In genomic region chr4:108007984-108008383, GRCh38 we compare ENCODE assay signal across 17 cellular contexts. TPM values are rescaled to one million over a fixed set of nuclear protein-coding genes. Genes with fewer than 3 reads are reported as not detected.
A peak's percentile ranks its signal among the peaks of the same experiment; 100 is the strongest.
DNase-seq lines count a peak whose midpoint lies in the region; ATAC-seq and TF ChIP-seq lines count a peak whose summit lies in the region.
"Had no signal": no experiment of that assay in that cellular context is flagged by ENCODE, and none has a peak within 500 bp of the region (broad histone marks: within the 10 kb centered on the region; RNA-seq: fewer than 3 reads in every experiment).

No MANE protein-coding gene starts in this region.

- H2BK15ac ChIP-seq in IMR-90 (ENCODE audit: low read depth, low read length) = no peak overlapping the region

- no peak overlapping the region for H3K9ac ChIP-seq in IMR-90 (ENCODE audit: low read depth, low read length)
- H3K9ac ChIP-seq in skeletal muscle tissue (ENCODE audit: low read depth in 1 of 3, low read length in 3 of 3) = no peak overlapping the region
- no peak overlapping the region for H3K9ac ChIP-seq in neural progenitor cell

- TF ChIP-seq POLR2A in IMR-90 (IDR thresholded peaks at IDR 0.05; ENCODE audit: low read depth, low read length) (no peak), adrenal gland (IDR thresholded peaks at IDR 0.05) (no peak), right lobe of liver (IDR thresholded peaks at IDR 0.05) (no peak)

- no peaks in the 10 kb centered on the region for H3K79me1 ChIP-seq in IMR-90 (ENCODE audit: low read depth in 1 of 2, low read length in 2 of 2)

- CTCF ChIA-PET in IMR-90 (lab: Yijun Ruan, JAX) = no interaction called here

- no peak overlapping the region for H3K27ac Mint-ChIP-seq in neural progenitor cell
- H3K27ac Mint-ChIP-seq: CD4-positive, CD25-positive, alpha-beta regulatory T cell; CD8-positive, alpha-beta memory T cell; GM23338 had no signal

- peaks cover 6% of the 10 kb centered on the region for H3K9me3 Mint-ChIP-seq in neural progenitor cell
- H3K9me3 Mint-ChIP-seq: CD4-positive, CD25-positive, alpha-beta regulatory T cell; CD8-positive, alpha-beta memory T cell had no signal

- H3K27me3 ChIP-seq in IMR-90 (ENCODE audit: control insufficient read depth, insufficient read depth, low read length) (no peaks in the 10 kb centered on the region), adrenal gland (no peaks in the 10 kb centered on the region), right lobe of liver (no peaks in the 10 kb centered on the region), skeletal muscle tissue (ENCODE audit: control insufficient read depth in 3 of 3, insufficient read depth in 3 of 3, low read length in 3 of 3) (no peaks in the 10 kb centered on the region), neural progenitor cell (no peaks in the 10 kb centered on the region)
- H3K27me3 ChIP-seq: BE2C had no signal

- no peak for TF ChIP-seq RAD21 in IMR-90 (IDR thresholded peaks at IDR 0.05; ENCODE audit: low read length)

- H4K5ac ChIP-seq in IMR-90 (ENCODE audit: low read depth, low read length) = no peak overlapping the region

- no peaks in the 10 kb centered on the region for H3K36me3 ChIP-seq in IMR-90 (ENCODE audit: control insufficient read depth, insufficient read depth, low read length)
- no peaks in the 10 kb centered on the region for H3K36me3 ChIP-seq in adrenal gland (replicated peaks in 1 of 2)
- peaks cover 0 to 13% (median 0%) of the 10 kb centered on the region in 4 donors for H3K36me3 ChIP-seq in right lobe of liver
- H3K36me3 ChIP-seq in skeletal muscle tissue (ENCODE audit: control insufficient read depth in 3 of 3, insufficient read depth in 3 of 3, low read length in 3 of 3) = peaks cover 2 to 9% (median 8%) of the 10 kb centered on the region in 3 donors
- H3K36me3 ChIP-seq in neural progenitor cell = peaks cover 9% of the 10 kb centered on the region

- ATAC-seq in IMR-90 (ENCODE audit: low read depth) (no peak), right lobe of liver (no peak)
- ATAC-seq: GM23338 had no signal

- H2BK20ac ChIP-seq in IMR-90 (ENCODE audit: low read depth, low read length) = no peak overlapping the region

- H3K79me2 ChIP-seq in neural progenitor cell (ENCODE audit: low read depth) = peaks cover 16% of the 10 kb centered on the region

- peaks cover 3% of the 10 kb centered on the region for H3K27me3 Mint-ChIP-seq in neural progenitor cell (ENCODE audit: insufficient read depth, low read depth)
- H3K27me3 Mint-ChIP-seq: CD4-positive, CD25-positive, alpha-beta regulatory T cell; CD8-positive, alpha-beta memory T cell had no signal

- POLR2A ChIA-PET in IMR-90 (lab: Charles Lee; ENCODE audit: unreplicated experiment) = no interaction called here

- in situ Hi-C loops in IMR-90 (cut with MboI; ENCODE audit: low sequenced_read_pairs) = no loop called here

- H3K9me1 ChIP-seq in IMR-90 (ENCODE audit: insufficient read depth, low read length) = peaks cover 4% of the 10 kb centered on the region

- DNase-seq in IMR-90 = no peak
- DNase-seq in adrenal gland = peak in 6 of 7 donors; percentile 30 to 64 (median 56)
- DNase-seq in right lobe of liver = no peak
- no peak for DNase-seq in activated naive CD4-positive, alpha-beta T cell treated with anti-CD3 and anti-CD28 coated beads, Interleukin-2, amount 50 U/mL, for 16 hours
- DNase-seq in neural progenitor cell (ENCODE audit: low spot score) = no peak
- no peak for DNase-seq in DMS 273 (lab: John Stamatoyannopoulos, UW; ENCODE audit: unreplicated experiment)
- DNase-seq: ACHN; BE2C; C1 segment of cervical spinal cord; CD4-positive, CD25-positive, alpha-beta regulatory T cell; CD8-positive, alpha-beta memory T cell; COR-L47; DMS153; DMS79; GDM1 had no signal

- H3K4me2 ChIP-seq in IMR-90 (ENCODE audit: low read depth, low read length) = no peak overlapping the region
- H3K4me2 ChIP-seq in neural progenitor cell = no peak overlapping the region
- H3K4me2 ChIP-seq: GM23338 had no signal

- H3K4me3 ChIP-seq in IMR-90 (ENCODE audit: insufficient read depth, low read depth, low read length) (no peak overlapping the region), adrenal gland (no peak overlapping the region), right lobe of liver (no peak overlapping the region), skeletal muscle tissue (ENCODE audit: low read length in 3 of 3) (no peak overlapping the region), neural progenitor cell (no peak overlapping the region)
- H3K4me3 ChIP-seq: GM23338 had no signal

- dilution Hi-C loops in IMR-90 (cut with HindIII; ENCODE audit: low sequenced_read_pairs, unreplicated experiment) = no loop called here

- H3K23ac ChIP-seq in IMR-90 (ENCODE audit: low read depth, low read length) = no peak overlapping the region

- no peak overlapping the region for H3K18ac ChIP-seq in IMR-90 (ENCODE audit: low read depth, low read length)

- no peak overlapping the region for H3K27ac ChIP-seq in IMR-90 (ENCODE audit: insufficient read depth, low read length)
- peak overlapping the region in 1 of 5 donors; percentile 14 for H3K27ac ChIP-seq in adrenal gland
- H3K27ac ChIP-seq in right lobe of liver = peak overlapping the region in 2 of 3 donors; percentile 51 to 61
- H3K27ac ChIP-seq in skeletal muscle tissue (ENCODE audit: low read depth, low read length) = peak overlapping the region; percentile 90
- no peak overlapping the region for H3K27ac ChIP-seq in neural progenitor cell

- no peak overlapping the region for H3K4ac ChIP-seq in IMR-90 (ENCODE audit: low read depth, low read length)

- H2AK9ac ChIP-seq in IMR-90 (replicated peaks; ENCODE audit: low read depth, low read length, poor library complexity) = peak overlapping the region; percentile 43

- H3K4me1 Mint-ChIP-seq in neural progenitor cell = peaks cover 10% of the 10 kb centered on the region

- H4K20me1 ChIP-seq in IMR-90 (ENCODE audit: insufficient read depth, low read length) (no peaks in the 10 kb centered on the region), neural progenitor cell (ENCODE audit: low read depth) (no peaks in the 10 kb centered on the region)

- H2AK5ac ChIP-seq in IMR-90 (ENCODE audit: low read depth, low read length) = no peak overlapping the region

- H4K8ac ChIP-seq in IMR-90 (ENCODE audit: low read depth in 2 of 2, low read length in 2 of 2) = no peak overlapping the region

- no peak overlapping the region for H2BK5ac ChIP-seq in IMR-90 (ENCODE audit: low read depth, low read length, poor library complexity, severe bottlenecking)

- no TSS peak for BruUV-seq in IMR-90 (replicated peaks; lab: Mats Ljungman, UMichigan)

- TF ChIP-seq CTCF in IMR-90 (conservative IDR thresholded peaks at IDR 0.05; ENCODE audit: low read depth, low read length) = no peak
- no peak for TF ChIP-seq CTCF in adrenal gland (IDR thresholded peaks at IDR 0.05)
- TF ChIP-seq CTCF in right lobe of liver (IDR thresholded peaks at IDR 0.05) = no peak
- no peak for TF ChIP-seq CTCF in neural progenitor cell (IDR thresholded peaks at IDR 0.05)

- no peak overlapping the region for H3K14ac ChIP-seq in IMR-90 (replicated peaks; ENCODE audit: low read depth, low read length)

- no peak overlapping the region for H3K4me3 Mint-ChIP-seq in neural progenitor cell
- H3K4me3 Mint-ChIP-seq: CD4-positive, CD25-positive, alpha-beta regulatory T cell; CD8-positive, alpha-beta memory T cell; GM23338 had no signal

- H3K56ac ChIP-seq in IMR-90 (ENCODE audit: extremely low read depth, insufficient read depth, low read length) = no peak overlapping the region

- H3K9me3 ChIP-seq in IMR-90 (ENCODE audit: control insufficient read depth, insufficient read depth, low read length) (no peaks in the 10 kb centered on the region), adrenal gland (replicated peaks in 1 of 3) (no peaks in the 10 kb centered on the region), right lobe of liver (no peaks in the 10 kb centered on the region), skeletal muscle tissue (ENCODE audit: control insufficient read depth in 3 of 3, low read length in 3 of 3) (no peaks in the 10 kb centered on the region), neural progenitor cell (ENCODE audit: low read depth) (peaks cover 3% of the 10 kb centered on the region)
- H3K9me3 ChIP-seq: BE2C had no signal

- intact Hi-C loops in IMR-90 (cut with micrococcal nuclease) = no loop called here
- intact Hi-C loops in adrenal gland (cut with DNase I) = no loop called here
- intact Hi-C loops in right lobe of liver (cut with DNase I) = no loop called here

- H3F3A ChIP-seq in neural progenitor cell (ENCODE audit: low read depth) = no peaks in the 10 kb centered on the region

- peaks cover 48% of the 10 kb centered on the region for H3K36me3 Mint-ChIP-seq in neural progenitor cell

- H2BK120ac ChIP-seq in IMR-90 (ENCODE audit: low read depth, low read length) = no peak overlapping the region

- H4K91ac ChIP-seq in IMR-90 (ENCODE audit: insufficient read depth, low read depth, low read length) = no peak overlapping the region

- WGBS in IMR-90 (ENCODE audit: extremely low coverage in 2 of 2, insufficient read length in 1 of 2), 2 experiments = 100% methylated on average over 5 of the region's 7 CpGs; no CpG with 5 or more reads in 1 of the 2 experiments
- 39 to 63% (median 53%) methylated on average over 7 of the region's 7 CpGs for WGBS in adrenal gland, 4 donors
- 100% methylated on average over 3 of the region's 7 CpGs for WGBS in right lobe of liver (ENCODE audit: insufficient coverage, low coverage, low lambda C conversion rate, missing lambda C conversion rate)

- H2AFZ ChIP-seq in IMR-90 (replicated peaks; ENCODE audit: low read length, poor library complexity) (no peak overlapping the region), neural progenitor cell (replicated peaks) (no peak overlapping the region)
- H2AFZ ChIP-seq: GM23338 had no signal

- peaks cover 6% of the 10 kb centered on the region; the same call in 1 of the 2 replicates for H3K4me1 ChIP-seq in IMR-90 (ENCODE audit: control insufficient read depth, insufficient read depth, low read length)
- peaks cover 0 to 18% of the 10 kb centered on the region in 2 donors for H3K4me1 ChIP-seq in adrenal gland (replicated peaks in 1 of 2)
- H3K4me1 ChIP-seq in right lobe of liver = peaks cover 0 to 10% (median 4%) of the 10 kb centered on the region in 4 donors
- peaks cover 37 to 63% (median 47%) of the 10 kb centered on the region in 3 donors for H3K4me1 ChIP-seq in skeletal muscle tissue (ENCODE audit: control insufficient read depth in 3 of 3, insufficient read depth in 3 of 3, low read length in 3 of 3)
- H3K4me1 ChIP-seq in neural progenitor cell = no peaks in the 10 kb centered on the region
- H3K4me1 ChIP-seq: BE2C had no signal

TF ChIP-seq in IMR-90, 13 proteins besides CTCF, POLR2A, EP300 and RAD21 (continues in another document):
- TF ChIP-seq MAFK (IDR thresholded peaks at IDR 0.05; ENCODE audit: low read depth, low read length) (no peak), CHD1 (IDR thresholded peaks at IDR 0.05; ENCODE audit: low read depth, low read length) (no peak)

RNA-seq across cellular contexts. Expression of gene HADH, which starts 18.3 kb away (rescaled TPM):
- total RNA-seq in IMR-90 (2012; rRNA removed) (6.7 and 6.8 TPM in 2 replicates), adrenal gland (100 to 1,000 TPM in 2 of 8 donors, 10 to 100 TPM in 6; 55.4 to 123 (median 71.5) TPM), right lobe of liver (100 to 1,000 TPM in 3 of 6 experiments, 10 to 100 TPM in 3; 67.2 to 152 (median 104) TPM), skeletal muscle tissue (40.2 TPM), neural progenitor cell (ENCODE audit: low replicate concordance) (37.2 and 49.9 TPM in 2 replicates)
- polyA plus RNA-seq in IMR-90 (2012; rRNA removed) (21.1 and 22.6 TPM in 2 replicates), adrenal gland (100 to 1,000 TPM in 1 of 3 donors, 10 to 100 TPM in 2; 38.0 to 102 (median 49.4) TPM)
- polyA plus RNA-seq in IMR-90 (2012; cell fraction: cytosol; rRNA removed) = 16.1 and 24.5 TPM in 2 replicates
- polyA plus RNA-seq in IMR-90 (2012; cell fraction: nucleus; rRNA removed; ENCODE audit: low replicate concordance) = 13.3 and 33.5 TPM in 2 replicates

Comparison
In these comparisons a context has a peak if more than half of its experiments do, and no peak if none do; other contexts are left out.
1. DNase-seq: peak in adrenal gland (6 of 7); none in IMR-90 (single experiment), right lobe of liver (0 of 3), activated naive CD4-positive, alpha-beta T cell treated with anti-CD3 and anti-CD28 coated beads, Interleukin-2, amount 50 U/mL, for 16 hours (single experiment), neural progenitor cell (single experiment) and DMS 273 (single experiment).
2. H3K27ac ChIP-seq: peak in right lobe of liver (2 of 3) and skeletal muscle tissue (single experiment); none in IMR-90 (single experiment) and neural progenitor cell (single experiment).